In genomic region chr6:56420296-56420695, GRCh38 we compare ENCODE assay signal across 19 cellular contexts.
"Had no signal": no experiment of that assay in that cellular context is flagged by ENCODE, and none has a peak within 500 bp of the region (broad histone marks: within the 10 kb centered on the region; RNA-seq: fewer than 3 reads in every experiment).

No MANE protein-coding gene starts in this region.

- H3K9me3 ChIP-seq: SJCRH30 had no signal

- H3K27ac ChIP-seq: cardiac muscle cell, SJCRH30 had no signal

- H3K4me3 ChIP-seq: cardiac muscle cell, SJCRH30, SK-N-MC had no signal

- DNase-seq: activated CD4-positive, alpha-beta T cell treated with anti-CD3 and anti-CD28 coated beads, Interleukin-2, amount 10 ng/mL, durations not matched to agents 24 days and 14 days; activated CD4-positive, alpha-beta T cell treated with anti-CD3 and anti-CD28 coated beads, Interleukin-2, amount 50 U/mL, for 4 hours; activated CD8-positive, alpha-beta T cell treated with anti-CD3 and anti-CD28 coated beads for 36 hours; activated gamma-delta T cell treated with Interleukin-2 at 50 U/mL for 16 hours; activated naive CD4-positive, alpha-beta T cell treated with anti-CD3 and anti-CD28 coated beads for 36 hours; activated T-cell treated with anti-CD3 and anti-CD28 coated beads, Interleukin-2, amount 50 U/mL, for 1 hour; anterior cingulate cortex; MM.1S; MV-4-11; NCI-H1092; NCI-H1436 treated with DMSO at 0.1 percent for 48 hours; NCI-H1694 treated with DMSO at 0.1 percent for 48 hours; NCI-H2029; NCI-H345; NCI-H524 treated with DMSO at 0.1 percent for 48 hours; SHP77; SJCRH30 had no signal

- H3K36me3 ChIP-seq: cardiac muscle cell, SJCRH30 had no signal

- H3K4me1 ChIP-seq: SJCRH30 had no signal

- H3K27me3 ChIP-seq: SJCRH30 had no signal
